In the genomic region with DNA sequence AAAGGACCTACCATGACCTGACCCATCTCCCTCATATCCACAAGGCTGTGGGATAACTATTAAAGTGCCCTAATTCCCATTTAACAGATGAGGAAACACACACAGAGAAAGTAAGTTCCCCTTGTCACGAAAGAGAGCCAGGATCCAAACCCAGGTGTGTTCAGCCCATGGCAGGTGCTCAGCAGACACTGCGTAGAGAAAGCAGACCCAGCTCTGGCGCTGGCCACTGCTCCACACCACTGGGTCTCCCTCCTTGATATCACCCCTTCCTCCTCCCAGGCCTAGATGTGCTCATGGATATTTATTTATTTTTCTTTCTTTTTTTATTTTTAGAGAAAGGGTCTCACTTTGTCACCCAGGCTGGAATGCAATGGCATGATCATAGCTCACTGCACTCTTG, we compare ENCODE assay signal across 28 cellular contexts.
"Had no signal": no experiment of that assay in that cellular context is flagged by ENCODE, and none has a peak within 500 bp of the region (broad histone marks: within the 10 kb centered on the region; RNA-seq: fewer than 3 reads in every experiment).

No MANE protein-coding gene starts in this region.

- H3K4me1 ChIP-seq: ascending aorta had no signal

- H3K27ac Mint-ChIP-seq: activated CD4-positive, alpha-beta T cell treated with anti-CD3 and anti-CD28 coated beads for 36 hours; activated CD4-positive, alpha-beta T cell treated with anti-CD3 and anti-CD28 coated beads, Interleukin-2, amount 10 ng/mL, durations not matched to agents 7 days and 5 days; activated CD8-positive, alpha-beta T cell treated with anti-CD3 and anti-CD28 coated beads, Interleukin-2, amount 10 ng/mL, durations not matched to agents 7 days and 5 days; activated naive CD4-positive, alpha-beta T cell treated with anti-CD3 and anti-CD28 coated beads, Interleukin-2, amount 50 U/mL, for 24 hours; activated naive CD8-positive, alpha-beta T cell treated with anti-CD3 and anti-CD28 coated beads, Interleukin-2, amount 10 ng/mL, durations not matched to agents 7 days and 5 days; activated T-cell treated with anti-CD3 and anti-CD28 coated beads, Interleukin-2, amount 50 U/mL, for 24 hours; activated T-helper 2 cell treated with anti-CD3 and anti-CD28 coated beads, Interferon-gamma antibody, Interleukin-2, Interleukin-4, amounts not matched to agents 10 μg/mL and 5 μg/mL and 100 μg/mL, durations not matched to agents 14 hours and 24 hours and 36 hours had no signal

- H3K27me3 ChIP-seq: ascending aorta, cardiac muscle cell, MG63 had no signal

- H3K9me3 Mint-ChIP-seq: activated CD4-positive, alpha-beta T cell treated with anti-CD3 and anti-CD28 coated beads, Interleukin-2, amount 10 ng/mL, durations not matched to agents 7 days and 5 days; activated naive CD4-positive, alpha-beta T cell treated with anti-CD3 and anti-CD28 coated beads, Interleukin-2, amount 50 U/mL, for 24 hours; activated naive CD8-positive, alpha-beta T cell treated with anti-CD3 and anti-CD28 coated beads, Interleukin-2, amount 10 ng/mL, durations not matched to agents 7 days and 5 days; activated T-cell treated with anti-CD3 and anti-CD28 coated beads, Interleukin-2, amount 50 U/mL, for 24 hours; activated T-helper 2 cell treated with anti-CD3 and anti-CD28 coated beads, Interferon-gamma antibody, Interleukin-2, Interleukin-4, amounts not matched to agents 10 μg/mL and 5 μg/mL and 100 μg/mL, durations not matched to agents 14 hours and 24 hours and 36 hours; central memory CD8-positive, alpha-beta T cell had no signal

- DNase-seq: activated CD4-positive, alpha-beta T cell treated with anti-CD3 and anti-CD28 coated beads, Interleukin-2, amount 10 ng/mL, durations not matched to agents 7 days and 5 days; activated CD4-positive, alpha-beta T cell treated with anti-CD3 and anti-CD28 coated beads, Interleukin-2, amount 50 U/mL, for 48 hours; activated CD8-positive, alpha-beta T cell treated with anti-CD3 and anti-CD28 coated beads, Interleukin-2, amount 10 ng/mL, durations not matched to agents 7 days and 5 days; activated gamma-delta T cell; activated naive CD4-positive, alpha-beta T cell treated with Interleukin-2 at 50 U/mL for 16 hours; activated naive CD8-positive, alpha-beta T cell treated with anti-CD3 and anti-CD28 coated beads, Interleukin-2, amount 10 ng/mL, durations not matched to agents 7 days and 5 days; Kasumi-1; KG1; MG63; MV-4-11; NCI-H1092; NCI-H1436 treated with DMSO at 0.1 percent for 48 hours; NCI-H1694 treated with DMSO at 0.1 percent for 48 hours; NCI-H2029; NCI-H345; NCI-H524 treated with DMSO at 0.1 percent for 48 hours; SIG-M5; T1000 had no signal

- H3K4me3 ChIP-seq: ascending aorta, cardiac muscle cell, MG63 had no signal

- H3K36me3 Mint-ChIP-seq: activated naive CD8-positive, alpha-beta T cell treated with anti-CD3 and anti-CD28 coated beads, Interleukin-2, amount 10 ng/mL, durations not matched to agents 7 days and 5 days had no signal

- H3K27me3 Mint-ChIP-seq: activated CD4-positive, alpha-beta T cell treated with anti-CD3 and anti-CD28 coated beads for 36 hours; activated CD4-positive, alpha-beta T cell treated with anti-CD3 and anti-CD28 coated beads, Interleukin-2, amount 10 ng/mL, durations not matched to agents 7 days and 5 days; activated naive CD4-positive, alpha-beta T cell treated with anti-CD3 and anti-CD28 coated beads, Interleukin-2, amount 50 U/mL, for 24 hours; activated naive CD8-positive, alpha-beta T cell treated with anti-CD3 and anti-CD28 coated beads, Interleukin-2, amount 10 ng/mL, durations not matched to agents 7 days and 5 days; activated T-cell treated with anti-CD3 and anti-CD28 coated beads, Interleukin-2, amount 50 U/mL, for 24 hours; central memory CD8-positive, alpha-beta T cell had no signal

- H3K27ac ChIP-seq: ascending aorta, cardiac muscle cell had no signal

- H3K9me3 ChIP-seq: ascending aorta, MG63 had no signal

- H3K36me3 ChIP-seq: cardiac muscle cell had no signal

- FAIRE-seq: TTC549 had no signal

- H3K4me3 Mint-ChIP-seq: activated CD4-positive, alpha-beta T cell treated with anti-CD3 and anti-CD28 coated beads for 36 hours; activated CD4-positive, alpha-beta T cell treated with anti-CD3 and anti-CD28 coated beads, Interleukin-2, amount 10 ng/mL, durations not matched to agents 7 days and 5 days; activated CD8-positive, alpha-beta T cell treated with anti-CD3 and anti-CD28 coated beads, Interleukin-2, amount 10 ng/mL, durations not matched to agents 7 days and 5 days; activated naive CD4-positive, alpha-beta T cell treated with anti-CD3 and anti-CD28 coated beads, Interleukin-2, amount 50 U/mL, for 24 hours; activated naive CD8-positive, alpha-beta T cell treated with anti-CD3 and anti-CD28 coated beads, Interleukin-2, amount 10 ng/mL, durations not matched to agents 7 days and 5 days; activated T-cell treated with anti-CD3 and anti-CD28 coated beads, Interleukin-2, amount 50 U/mL, for 24 hours; central memory CD8-positive, alpha-beta T cell had no signal

- ATAC-seq: activated CD4-positive, alpha-beta T cell treated with anti-CD3 and anti-CD28 coated beads for 36 hours; activated CD4-positive, CD25-positive, alpha-beta regulatory T cell treated with anti-CD3 and anti-CD28 coated beads, Interleukin-2, amount 50 U/mL, for 24 hours; activated CD8-positive, alpha-beta T cell treated with anti-CD3 and anti-CD28 coated beads, Interleukin-2, amount 10 ng/mL, durations not matched to agents 7 days and 5 days; Right ventricle myocardium inferior had no signal

- H3K4me1 Mint-ChIP-seq: activated CD4-positive, alpha-beta T cell treated with anti-CD3 and anti-CD28 coated beads for 36 hours; activated CD4-positive, alpha-beta T cell treated with anti-CD3 and anti-CD28 coated beads, Interleukin-2, amount 10 ng/mL, durations not matched to agents 7 days and 5 days; activated naive CD4-positive, alpha-beta T cell treated with anti-CD3 and anti-CD28 coated beads, Interleukin-2, amount 50 U/mL, for 24 hours; central memory CD8-positive, alpha-beta T cell had no signal
